ENCODE assay signal across 24 cellular contexts in the genomic region with DNA sequence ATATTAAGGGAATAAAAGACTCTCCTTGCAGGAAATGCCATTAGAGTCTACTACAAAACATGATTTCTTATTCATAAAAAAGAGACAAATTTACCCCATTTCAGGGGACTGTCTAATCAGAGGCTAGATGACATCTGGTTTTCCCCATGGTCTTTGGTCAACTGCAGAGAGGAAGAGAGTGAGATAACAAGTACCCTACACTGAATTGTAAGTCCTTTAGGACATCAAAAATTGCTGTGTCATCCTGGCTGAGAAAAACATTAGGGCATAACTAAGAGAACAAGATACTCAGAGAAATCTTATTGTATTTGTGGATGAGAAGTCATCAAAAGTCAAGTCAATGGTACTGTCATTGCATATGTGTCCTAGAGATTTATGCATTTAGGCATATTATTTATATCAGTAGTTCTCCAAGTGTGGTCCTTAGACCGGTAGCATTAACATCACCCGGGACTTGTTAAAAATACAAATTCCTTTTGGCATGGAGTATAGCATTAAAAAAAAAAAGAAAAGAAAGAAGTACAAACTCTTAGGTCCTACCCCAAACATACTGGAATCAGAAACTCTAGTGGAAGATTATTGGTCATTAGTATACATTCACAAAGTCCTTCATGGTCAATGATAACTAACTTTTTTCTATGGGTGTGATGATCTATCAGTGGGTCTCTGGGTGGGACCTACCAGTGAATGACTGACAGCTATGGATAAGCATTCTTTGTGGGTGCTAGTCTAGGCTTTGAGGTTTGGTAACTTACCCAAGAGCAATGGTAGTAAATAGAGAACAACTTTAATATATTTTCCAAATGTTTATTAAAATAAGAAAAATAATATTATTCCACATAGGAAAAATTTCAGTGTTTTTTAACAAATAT.
DNase-seq lines count a peak whose midpoint lies in the region; ATAC-seq and TF ChIP-seq lines count a peak whose summit lies in the region.
"Had no signal": no experiment of that assay in that cellular context is flagged by ENCODE, and none has a peak within 500 bp of the region (broad histone marks: within the 10 kb centered on the region; RNA-seq: fewer than 3 reads in every experiment).

No MANE protein-coding gene starts in this region.

- H3K9me3 ChIP-seq in adipocyte (ENCODE audit: control insufficient read depth, low read length): no peaks in the 10 kb centered on the region
- H3K9me3 ChIP-seq: ovary, tibial artery had no signal

- H3K9ac ChIP-seq in adipocyte (ENCODE audit: low read length): no peak overlapping the region

- peaks cover 32% of the 10 kb centered on the region for H3K4me1 Mint-ChIP-seq in activated naive CD4-positive, alpha-beta T cell treated with anti-CD3 and anti-CD28 coated beads, Interleukin-2, amount 10 ng/mL, durations not matched to agents 7 days and 5 days

- peak; percentile 15 for DNase-seq in EH (ENCODE audit: low read depth)
- peak; percentile 48 for DNase-seq in NB4 (ENCODE audit: low read depth)
- DNase-seq in adipocyte (ENCODE audit: low read depth): peak; percentile 11
- peak; percentile 20 for DNase-seq in iris pigment epithelial cell (ENCODE audit: low read depth)
- DNase-seq in Kasumi-1 (lab: John Stamatoyannopoulos, UW): no peak
- no peak for DNase-seq in activated naive CD4-positive, alpha-beta T cell treated with anti-CD3 and anti-CD28 coated beads, Interleukin-2, amount 10 ng/mL, durations not matched to agents 7 days and 5 days
- DNase-seq in GOT3 (lab: John Stamatoyannopoulos, UW): no peak
- DNase-seq: activated B cell treated with CpG ODN at 0.5 μM for 24 hours; activated CD4-positive, alpha-beta memory T cell treated with anti-CD3 and anti-CD28 coated beads for 36 hours; activated naive CD8-positive, alpha-beta T cell treated with anti-CD3 and anti-CD28 coated beads for 36 hours; CD4-positive, alpha-beta memory T cell; hypothalamus; midbrain; naive thymus-derived CD8-positive, alpha-beta T cell; NCI-H2029 treated with DMSO at 0.1 percent for 48 hours; NCI-H226; NCI-H774; ovary; stimulated activated CD4-positive, alpha-beta T cell treated with anti-CD3 and anti-CD28 coated beads, Interleukin-4, amount 100 ng/mL, for 4 hours; tibial artery had no signal

- H3K4me3 ChIP-seq in NB4 (ENCODE audit: low read depth, low read length): no peak overlapping the region
- H3K4me3 ChIP-seq in adipocyte (ENCODE audit: low read length): no peak overlapping the region
- H3K4me3 ChIP-seq: ovary, tibial artery had no signal

- no peaks in the 10 kb centered on the region for H3K36me3 ChIP-seq in adipocyte (ENCODE audit: control insufficient read depth, insufficient read depth, low read length, severe bottlenecking)
- H3K36me3 ChIP-seq: ovary, tibial artery had no signal

- no peak for TF ChIP-seq POLR2A in NB4 (IDR thresholded peaks at IDR 0.05; ENCODE audit: extremely low read depth, insufficient read length)

- H3K36me3 Mint-ChIP-seq in activated naive CD4-positive, alpha-beta T cell treated with anti-CD3 and anti-CD28 coated beads, Interleukin-2, amount 10 ng/mL, durations not matched to agents 7 days and 5 days: peaks cover 12% of the 10 kb centered on the region
- H3K36me3 Mint-ChIP-seq: activated CD4-positive, alpha-beta memory T cell treated with anti-CD3 and anti-CD28 coated beads for 36 hours; CD4-positive, alpha-beta memory T cell had no signal

- H3K9me3 Mint-ChIP-seq in activated naive CD4-positive, alpha-beta T cell treated with anti-CD3 and anti-CD28 coated beads, Interleukin-2, amount 10 ng/mL, durations not matched to agents 7 days and 5 days: peaks cover 15% of the 10 kb centered on the region
- H3K9me3 Mint-ChIP-seq: activated B cell treated with CpG ODN at 0.5 μM for 24 hours; central memory CD8-positive, alpha-beta T cell had no signal

- no peak for ATAC-seq in GM18517 (IDR thresholded peaks at IDR 0.05; ENCODE audit: unreplicated experiment)
- ATAC-seq: naive thymus-derived CD8-positive, alpha-beta T cell; SK-N-SH treated with all-trans-retinoic acid at 6 μM for 48 hours had no signal

- no peak overlapping the region for H3K4me3 Mint-ChIP-seq in activated naive CD4-positive, alpha-beta T cell treated with anti-CD3 and anti-CD28 coated beads, Interleukin-2, amount 10 ng/mL, durations not matched to agents 7 days and 5 days
- H3K4me3 Mint-ChIP-seq: activated B cell treated with CpG ODN at 0.5 μM for 24 hours; activated CD4-positive, alpha-beta memory T cell treated with anti-CD3 and anti-CD28 coated beads for 36 hours; activated naive CD8-positive, alpha-beta T cell treated with anti-CD3 and anti-CD28 coated beads for 36 hours; CD4-positive, alpha-beta memory T cell; central memory CD8-positive, alpha-beta T cell; naive thymus-derived CD8-positive, alpha-beta T cell; stimulated activated naive CD8-positive, alpha-beta T cell treated with anti-CD3 and anti-CD28 coated beads, Interleukin-15, Interleukin-2, amounts not matched to agents 100 ng/mL and 50 ng/mL, for 24 hours had no signal

- no peak overlapping the region for H3K27ac Mint-ChIP-seq in activated naive CD4-positive, alpha-beta T cell treated with anti-CD3 and anti-CD28 coated beads, Interleukin-2, amount 10 ng/mL, durations not matched to agents 7 days and 5 days
- H3K27ac Mint-ChIP-seq: activated B cell treated with CpG ODN at 0.5 μM for 24 hours; activated CD4-positive, alpha-beta memory T cell treated with anti-CD3 and anti-CD28 coated beads for 36 hours; activated naive CD8-positive, alpha-beta T cell treated with anti-CD3 and anti-CD28 coated beads for 36 hours; CD4-positive, alpha-beta memory T cell; stimulated activated naive CD8-positive, alpha-beta T cell treated with anti-CD3 and anti-CD28 coated beads, Interleukin-15, Interleukin-2, amounts not matched to agents 100 ng/mL and 50 ng/mL, for 24 hours had no signal

- no peaks in the 10 kb centered on the region for H3K27me3 ChIP-seq in adipocyte (replicated peaks; ENCODE audit: control insufficient read depth, insufficient read depth, low read length)
- H3K27me3 ChIP-seq: ovary, tibial artery had no signal

- no peak for TF ChIP-seq CTCF in NB4 (IDR thresholded peaks at IDR 0.05; ENCODE audit: low read depth, low read length)

- peaks cover 37% of the 10 kb centered on the region for H3K27me3 Mint-ChIP-seq in activated naive CD4-positive, alpha-beta T cell treated with anti-CD3 and anti-CD28 coated beads, Interleukin-2, amount 10 ng/mL, durations not matched to agents 7 days and 5 days
- H3K27me3 Mint-ChIP-seq: activated B cell treated with CpG ODN at 0.5 μM for 24 hours; central memory CD8-positive, alpha-beta T cell had no signal

- CTCF ChIA-PET in activated naive CD4-positive, alpha-beta T cell treated with anti-CD3 and anti-CD28 coated beads, Interleukin-2, amount 10 ng/mL, durations not matched to agents 7 days and 5 days (lab: Charles Lee): no interaction called here

- H3K4me1 ChIP-seq in adipocyte (ENCODE audit: control insufficient read depth, insufficient read depth, low read length): peaks cover 5% of the 10 kb centered on the region
- H3K4me1 ChIP-seq: tibial artery had no signal

Comparison
In these comparisons a context has a peak if more than half of its experiments do, and no peak if none do; other contexts are left out.
1. DNase-seq: peak in EH (single experiment), NB4 (single experiment), adipocyte (single experiment) and iris pigment epithelial cell (single experiment); none in Kasumi-1 (0 of 2), activated naive CD4-positive, alpha-beta T cell treated with anti-CD3 and anti-CD28 coated beads, Interleukin-2, amount 10 ng/mL, durations not matched to agents 7 days and 5 days (single experiment) and GOT3 (single experiment).